8 cellular contexts compared by ENCODE assay signal in the genomic region with DNA sequence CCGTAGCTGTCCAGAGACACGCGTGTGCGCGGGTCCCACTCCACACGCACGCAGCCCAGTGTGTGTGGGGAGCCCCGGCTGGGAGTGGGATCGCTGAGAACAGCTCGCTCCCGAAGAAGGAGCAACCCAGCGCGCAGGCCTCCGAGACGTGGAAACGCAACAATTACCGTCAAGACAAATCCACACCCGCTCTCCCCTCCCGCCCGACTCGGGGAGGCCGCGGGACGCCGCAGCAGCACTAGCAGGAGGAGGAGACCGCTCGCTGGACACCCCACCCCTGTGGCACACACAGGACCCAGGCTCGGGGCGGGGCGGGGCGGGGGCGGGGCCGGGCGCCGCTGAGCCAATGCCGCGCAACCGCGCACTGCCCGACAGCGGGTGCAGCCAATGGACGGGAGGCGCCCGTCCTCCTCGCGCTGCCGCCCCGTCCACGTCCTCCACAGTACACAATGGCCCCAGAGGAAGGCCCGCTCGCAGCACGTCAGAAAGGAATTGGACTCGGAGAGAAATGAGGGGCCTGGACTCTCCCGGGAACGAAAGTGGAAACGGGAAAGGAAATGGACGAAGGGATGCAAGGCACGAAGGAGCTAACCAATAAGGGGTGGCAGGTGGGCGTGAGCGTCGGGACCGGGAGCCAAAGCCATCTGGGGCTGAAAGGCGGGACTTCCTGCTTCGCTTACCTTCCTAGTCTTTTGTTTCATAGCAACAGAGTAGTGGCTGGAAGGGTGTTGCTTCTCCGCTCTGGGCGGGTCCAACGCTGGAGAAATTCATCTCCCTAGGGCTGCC. TPM values are rescaled to one million over a fixed set of nuclear protein-coding genes. Genes with fewer than 3 reads are reported as not detected.
DNase-seq lines count a peak whose midpoint lies in the region; ATAC-seq and TF ChIP-seq lines count a peak whose summit lies in the region.

A gene (minus strand): TSS at position 268 of the 786 bp plus-strand sequence. CDS start 1,435 bp downstream, outside the sequence.

- H3K36me3 Mint-ChIP-seq in activated naive CD8-positive, alpha-beta T cell treated with anti-CD3 and anti-CD28 coated beads, Interleukin-2, amount 10 ng/mL, durations not matched to agents 7 days and 5 days = peaks cover 32% of the 10 kb centered on the region
- H3K36me3 Mint-ChIP-seq in glutamatergic neuron (ENCODE audit: unreplicated experiment) = peaks cover 5% of the 10 kb centered on the region

- no peaks in the 10 kb centered on the region for H3K27me3 Mint-ChIP-seq in activated naive CD8-positive, alpha-beta T cell treated with anti-CD3 and anti-CD28 coated beads, Interleukin-2, amount 10 ng/mL, durations not matched to agents 7 days and 5 days
- H3K27me3 Mint-ChIP-seq in glutamatergic neuron (ENCODE audit: unreplicated experiment) = peaks cover 7% of the 10 kb centered on the region

- POLR2A ChIA-PET in activated naive CD8-positive, alpha-beta T cell treated with anti-CD3 and anti-CD28 coated beads, Interleukin-2, amount 10 ng/mL, durations not matched to agents 7 days and 5 days (lab: Charles Lee) = interaction anchor here (0.7 to 3.9 kb wide), 23 partner anchors 8 to 740 kb away, joined by 3 to 19 read pairs (median 4); no protein-coding TSS in a partner anchor

- TF ChIP-seq CTCF in SU-DHL-6 (IDR thresholded peaks at IDR 0.05; ENCODE audit: insufficient read depth, low read length, poor library complexity, severe bottlenecking) = no peak
- TF ChIP-seq CTCF in glutamatergic neuron (IDR thresholded peaks at IDR 0.05; ENCODE audit: partially characterized antibody, unreplicated experiment) = no peak
- no peak for TF ChIP-seq CTCF in osteoblast (IDR thresholded peaks at IDR 0.05; ENCODE audit: extremely low read depth, low read depth, low read length)
- no peak for TF ChIP-seq CTCF in thoracic aorta (IDR thresholded peaks at IDR 0.05)

- H3K9me2 ChIP-seq in SU-DHL-6 (replicated peaks; ENCODE audit: insufficient read depth, low read length) = no peaks in the 10 kb centered on the region

- ATAC-seq in HG02678 (IDR thresholded peaks at IDR 0.05; ENCODE audit: unreplicated experiment) = peak; percentile 82
- peak; percentile 91 for ATAC-seq in activated naive CD8-positive, alpha-beta T cell treated with anti-CD3 and anti-CD28 coated beads, Interleukin-2, amount 10 ng/mL, durations not matched to agents 7 days and 5 days (ENCODE audit: low read depth)
- peak; percentile 91 for ATAC-seq in thoracic aorta (ENCODE audit: insufficient number of reproducible peaks, low FRiP score, low read depth)

- H3K4me2 ChIP-seq in SU-DHL-6 (ENCODE audit: low read depth, low read length, poor library complexity, severe bottlenecking) (peak within 1 kb of the TSS; percentile 97), osteoblast (ENCODE audit: insufficient read depth, low read length) (peak within 1 kb of the TSS; percentile 86)

- H3K27ac ChIP-seq in SU-DHL-6 (ENCODE audit: low read depth, low read length) (peak within 1 kb of the TSS; percentile 93), osteoblast (ENCODE audit: low read depth, low read length) (peak within 1 kb of the TSS; percentile 94), thoracic aorta (peak within 1 kb of the TSS; percentile 95 to 99)

- H3F3A ChIP-seq in SU-DHL-6 (ENCODE audit: insufficient read depth) = peaks cover 28% of the 10 kb centered on the region

- H3K36me3 ChIP-seq in SU-DHL-6 (ENCODE audit: low read length) (peaks cover 22% of the 10 kb centered on the region), osteoblast (ENCODE audit: insufficient read depth, low read length) (peaks cover 15% of the 10 kb centered on the region), thoracic aorta (no peaks in the 10 kb centered on the region)

- peak within 1 kb of the TSS; percentile 96 for H3K9ac ChIP-seq in SU-DHL-6 (ENCODE audit: low read length)

- DNase-seq in NCI-H128 (lab: John Stamatoyannopoulos, UW; ENCODE audit: unreplicated experiment) (peak; percentile 96), glutamatergic neuron (peak; percentile 87), osteoblast (ENCODE audit: insufficient read length, low spot score, missing footprints) (peak; percentile 95), thoracic aorta (ENCODE audit: low spot score) (peak; percentile 80)
- DNase-seq in activated naive CD8-positive, alpha-beta T cell treated with anti-CD3 and anti-CD28 coated beads, Interleukin-2, amount 10 ng/mL, durations not matched to agents 7 days and 5 days = peak; percentile 88

- H3K9me3 ChIP-seq in SU-DHL-6 (ENCODE audit: insufficient read depth, low read length) = no peaks in the 10 kb centered on the region
- H3K9me3 ChIP-seq in osteoblast (ENCODE audit: low read depth, low read length) = no peaks in the 10 kb centered on the region
- no peaks in the 10 kb centered on the region for H3K9me3 ChIP-seq in thoracic aorta

- H3K4me1 Mint-ChIP-seq in activated naive CD8-positive, alpha-beta T cell treated with anti-CD3 and anti-CD28 coated beads, Interleukin-2, amount 10 ng/mL, durations not matched to agents 7 days and 5 days = peaks cover 29% of the 10 kb centered on the region
- peaks cover 22% of the 10 kb centered on the region for H3K4me1 Mint-ChIP-seq in glutamatergic neuron (ENCODE audit: low read depth, unreplicated experiment)

- H2AFZ ChIP-seq in SU-DHL-6 (ENCODE audit: low read depth, low read length, severe bottlenecking) = peak within 1 kb of the TSS; percentile 85
- H2AFZ ChIP-seq in osteoblast (ENCODE audit: low read length) = peak within 1 kb of the TSS; percentile 92

- peak; percentile 53 for TF ChIP-seq POLR2A in GM10847 (IDR thresholded peaks at IDR 0.05; ENCODE audit: extremely low read depth, insufficient read length)

- H3K27ac Mint-ChIP-seq in activated naive CD8-positive, alpha-beta T cell treated with anti-CD3 and anti-CD28 coated beads, Interleukin-2, amount 10 ng/mL, durations not matched to agents 7 days and 5 days = peak within 1 kb of the TSS; percentile 98
- peak within 1 kb of the TSS; percentile 100 for H3K27ac Mint-ChIP-seq in glutamatergic neuron (ENCODE audit: unreplicated experiment)

- H3K4me3 Mint-ChIP-seq in activated naive CD8-positive, alpha-beta T cell treated with anti-CD3 and anti-CD28 coated beads, Interleukin-2, amount 10 ng/mL, durations not matched to agents 7 days and 5 days = peak within 1 kb of the TSS; percentile 93
- peak within 1 kb of the TSS; percentile 99 for H3K4me3 Mint-ChIP-seq in glutamatergic neuron (ENCODE audit: unreplicated experiment)

- H3K4me3 ChIP-seq in SU-DHL-6 (ENCODE audit: insufficient read depth, low read length, poor library complexity, severe bottlenecking) (peak within 1 kb of the TSS; percentile 90), osteoblast (ENCODE audit: insufficient read depth, low read length) (peak within 1 kb of the TSS; percentile 79), thoracic aorta (peak within 1 kb of the TSS; percentile 97)

- no peaks in the 10 kb centered on the region for H3K9me3 Mint-ChIP-seq in activated naive CD8-positive, alpha-beta T cell treated with anti-CD3 and anti-CD28 coated beads, Interleukin-2, amount 10 ng/mL, durations not matched to agents 7 days and 5 days
- H3K9me3 Mint-ChIP-seq in glutamatergic neuron (ENCODE audit: unreplicated experiment) = peaks cover 16% of the 10 kb centered on the region

- H3K79me2 ChIP-seq in SU-DHL-6 (ENCODE audit: insufficient read depth, low read length) = peaks cover 49% of the 10 kb centered on the region
- peaks cover 59% of the 10 kb centered on the region for H3K79me2 ChIP-seq in osteoblast (ENCODE audit: insufficient read depth, low read length)

- H4K20me1 ChIP-seq in SU-DHL-6 (ENCODE audit: low read depth, low read length) (no peaks in the 10 kb centered on the region), osteoblast (ENCODE audit: insufficient read depth, low read length) (peaks cover 16% of the 10 kb centered on the region)

- peaks cover 30% of the 10 kb centered on the region for H3K4me1 ChIP-seq in osteoblast (ENCODE audit: insufficient read depth, low read length)
- H3K4me1 ChIP-seq in thoracic aorta (ENCODE audit: control insufficient read depth in 1 of 2, low read depth in 2 of 2) = peaks cover 25 to 37% of the 10 kb centered on the region in 2 donors

- H3K27me3 ChIP-seq in SU-DHL-6 (ENCODE audit: low read length) (no peaks in the 10 kb centered on the region), osteoblast (ENCODE audit: insufficient read depth, low read length) (no peaks in the 10 kb centered on the region), thoracic aorta (replicated peaks; ENCODE audit: insufficient read depth) (no peaks in the 10 kb centered on the region)

RNA-seq across cellular contexts. Expression of the gene that starts here (rescaled TPM):
- total RNA-seq in activated naive CD8-positive, alpha-beta T cell treated with anti-CD3 and anti-CD28 coated beads, Interleukin-2, amount 10 ng/mL, durations not matched to agents 7 days and 5 days = 100 to 1,000 TPM; 146 to 157 TPM
- total RNA-seq in glutamatergic neuron (ENCODE audit: unreplicated experiment) = 269 TPM
- total RNA-seq in osteoblast = 108 and 128 TPM in 2 replicates
- 100 to 1,000 TPM in 1 of 2 donors, 10 to 100 TPM in 1; 51.0 to 145 TPM for total RNA-seq in thoracic aorta

Comparison
In these comparisons a context has a peak if more than half of its experiments do, and no peak if none do; other contexts are left out.
1. Peak in every context shown above with its lines: DNase-seq, ATAC-seq, H3K4me3 ChIP-seq and H3K27ac ChIP-seq.